In genomic region chr2:46666044-46666662, GRCh38 we compare ENCODE assay signal across 17 cellular contexts. TPM values are rescaled to one million over a fixed set of nuclear protein-coding genes. Genes with fewer than 3 reads are reported as not detected.
A peak's percentile ranks its signal among the peaks of the same experiment; 100 is the strongest.
DNase-seq lines count a peak whose midpoint lies in the region; ATAC-seq and TF ChIP-seq lines count a peak whose summit lies in the region.
"Had no signal": no experiment of that assay in that cellular context is flagged by ENCODE, and none has a peak within 500 bp of the region (broad histone marks: within the 10 kb centered on the region; RNA-seq: fewer than 3 reads in every experiment).

No MANE protein-coding gene starts in this region.

- H3K36me3 ChIP-seq in heart right ventricle (no peaks in the 10 kb centered on the region), osteoblast (ENCODE audit: insufficient read depth, low read length) (no peaks in the 10 kb centered on the region)

- H3K4me1 ChIP-seq in heart right ventricle (peaks cover 0 to 55% (median 34%) of the 10 kb centered on the region in 9 donors), osteoblast (ENCODE audit: insufficient read depth, low read length) (peaks cover 29% of the 10 kb centered on the region)

- no peak overlapping the region for H2AFZ ChIP-seq in osteoblast (ENCODE audit: low read length)

- CTCF ChIA-PET in activated CD8-positive, alpha-beta T cell treated with anti-CD3 and anti-CD28 coated beads, Interleukin-2, amount 10 ng/mL, durations not matched to agents 7 days and 5 days (lab: Charles Lee): no interaction called here

- POLR2A ChIA-PET in activated CD8-positive, alpha-beta T cell treated with anti-CD3 and anti-CD28 coated beads, Interleukin-2, amount 10 ng/mL, durations not matched to agents 7 days and 5 days (lab: Charles Lee): no interaction called here

- ATAC-seq in Right ventricle myocardium inferior: peak; percentile 90
- ATAC-seq in heart right ventricle: peak; percentile 56 to 87 (median 72)
- no peak for ATAC-seq in activated CD8-positive, alpha-beta T cell treated with anti-CD3 and anti-CD28 coated beads, Interleukin-2, amount 10 ng/mL, durations not matched to agents 7 days and 5 days
- no peak for ATAC-seq in activated CD4-positive, CD25-positive, alpha-beta regulatory T cell treated with anti-CD3 and anti-CD28 coated beads, Interleukin-2, amount 50 U/mL, for 24 hours
- ATAC-seq: activated T-helper 17 cell treated with anti-CD3 and anti-CD28 coated beads, Interleukin-2, amount 50 U/mL, for 72 hours; natural killer cell; Panc1 had no signal

- H3K27me3 Mint-ChIP-seq in activated CD8-positive, alpha-beta T cell treated with anti-CD3 and anti-CD28 coated beads, Interleukin-2, amount 10 ng/mL, durations not matched to agents 7 days and 5 days (ENCODE audit: low read depth): peaks cover 31% of the 10 kb centered on the region

- H3K36me3 Mint-ChIP-seq in activated CD8-positive, alpha-beta T cell treated with anti-CD3 and anti-CD28 coated beads, Interleukin-2, amount 10 ng/mL, durations not matched to agents 7 days and 5 days (ENCODE audit: low read depth): no peaks in the 10 kb centered on the region
- H3K36me3 Mint-ChIP-seq: natural killer cell had no signal

- no peaks in the 10 kb centered on the region for H3K27me3 ChIP-seq in heart right ventricle
- no peaks in the 10 kb centered on the region for H3K27me3 ChIP-seq in osteoblast (ENCODE audit: insufficient read depth, low read length)

- WGBS in heart right ventricle, 2 donors: 34 to 44% methylated on average over 14 of the region's 14 CpGs

- H3K4me1 Mint-ChIP-seq in activated CD8-positive, alpha-beta T cell treated with anti-CD3 and anti-CD28 coated beads, Interleukin-2, amount 10 ng/mL, durations not matched to agents 7 days and 5 days (ENCODE audit: low read depth): no peaks in the 10 kb centered on the region
- H3K4me1 Mint-ChIP-seq: activated T-helper 17 cell treated with anti-CD3 and anti-CD28 coated beads, Interleukin-2, amount 50 U/mL, for 72 hours; natural killer cell had no signal

- no peaks in the 10 kb centered on the region for H3K79me2 ChIP-seq in osteoblast (ENCODE audit: insufficient read depth, low read length)

- H3K4me2 ChIP-seq in osteoblast (ENCODE audit: insufficient read depth, low read length): no peak overlapping the region

- no peak overlapping the region for H3K4me3 Mint-ChIP-seq in activated CD8-positive, alpha-beta T cell treated with anti-CD3 and anti-CD28 coated beads, Interleukin-2, amount 10 ng/mL, durations not matched to agents 7 days and 5 days
- H3K4me3 Mint-ChIP-seq: activated T-helper 17 cell treated with anti-CD3 and anti-CD28 coated beads, Interleukin-2, amount 50 U/mL, for 72 hours; natural killer cell had no signal

- TF ChIP-seq CTCF in heart right ventricle (IDR thresholded peaks at IDR 0.05) (no peak), osteoblast (IDR thresholded peaks at IDR 0.05; ENCODE audit: extremely low read depth, low read depth, low read length) (no peak)

- H4K20me1 ChIP-seq in osteoblast (ENCODE audit: insufficient read depth, low read length): no peaks in the 10 kb centered on the region

- DNase-seq in Right ventricle myocardium inferior (ENCODE audit: missing footprints) (peak; percentile 89), cardiac septum (ENCODE audit: low spot score) (no peak), heart right ventricle (peak; percentile 77 to 85), osteoblast (ENCODE audit: insufficient read length, low spot score, missing footprints) (peak; percentile 67), hepatic stellate cell (ENCODE audit: low spot score) (no peak)
- no peak for DNase-seq in activated CD8-positive, alpha-beta T cell treated with anti-CD3 and anti-CD28 coated beads, Interleukin-2, amount 10 ng/mL, durations not matched to agents 7 days and 5 days
- no peak for DNase-seq in activated CD4-positive, alpha-beta T cell treated with anti-CD3 and anti-CD28 coated beads, Interleukin-2, amount 50 U/mL, for 1 hour
- DNase-seq: 8988T; activated CD4-positive, alpha-beta T cell treated with anti-CD3 and anti-CD28 coated beads, Interleukin-2, amount 50 U/mL, for 48 hours; amygdala; DND-41; natural killer cell; NCI-H146 had no signal

- H3K9me3 Mint-ChIP-seq in activated CD8-positive, alpha-beta T cell treated with anti-CD3 and anti-CD28 coated beads, Interleukin-2, amount 10 ng/mL, durations not matched to agents 7 days and 5 days (ENCODE audit: insufficient read depth): no peaks in the 10 kb centered on the region
- H3K9me3 Mint-ChIP-seq: activated T-helper 17 cell treated with anti-CD3 and anti-CD28 coated beads, Interleukin-2, amount 50 U/mL, for 72 hours; natural killer cell had no signal

- H3K27ac ChIP-seq in heart right ventricle: peak overlapping the region in 4 of 10 donors; percentile 38 to 73 (median 59)
- no peak overlapping the region for H3K27ac ChIP-seq in osteoblast (ENCODE audit: low read depth, low read length)
- H3K27ac ChIP-seq: epithelial cell of prostate had no signal

- intact Hi-C loops in Right ventricle myocardium inferior (cut with DNase I) (no loop called here), cardiac septum (cut with DNase I) (no loop called here), heart right ventricle (cut with DNase I) (loop anchor here in 2 of 10 donors (10.0 kb wide), 1 partner anchor 109 kb away; no protein-coding TSS in a partner anchor)

- no peak overlapping the region for H3K4me3 ChIP-seq in heart right ventricle
- H3K4me3 ChIP-seq in osteoblast (ENCODE audit: insufficient read depth, low read length): no peak overlapping the region

- no peak overlapping the region for H3K27ac Mint-ChIP-seq in activated CD8-positive, alpha-beta T cell treated with anti-CD3 and anti-CD28 coated beads, Interleukin-2, amount 10 ng/mL, durations not matched to agents 7 days and 5 days
- H3K27ac Mint-ChIP-seq: activated T-helper 17 cell treated with anti-CD3 and anti-CD28 coated beads, Interleukin-2, amount 50 U/mL, for 72 hours; natural killer cell had no signal

- no peaks in the 10 kb centered on the region for H3K9me3 ChIP-seq in heart right ventricle
- no peaks in the 10 kb centered on the region for H3K9me3 ChIP-seq in osteoblast (ENCODE audit: low read depth, low read length)

RNA-seq across cellular contexts. Expression of gene SOCS5, which starts 32.9 kb away (rescaled TPM):
- total RNA-seq in Right ventricle myocardium inferior: 18.2 TPM
- 25.3 TPM for total RNA-seq in cardiac septum
- total RNA-seq in heart right ventricle: 10 to 100 TPM; 17.8 to 25.5 (median 20.3) TPM
- polyA plus RNA-seq in heart right ventricle: 10 to 100 TPM in 1 of 2 donors, 1 to 10 TPM in 1; 9.4 to 14.2 TPM
- 124 and 136 TPM in 2 replicates for total RNA-seq in osteoblast
- 1 to 10 TPM; 5.8 to 6.7 TPM for total RNA-seq in activated CD8-positive, alpha-beta T cell treated with anti-CD3 and anti-CD28 coated beads, Interleukin-2, amount 10 ng/mL, durations not matched to agents 7 days and 5 days

RNA-seq across cellular contexts. Expression of gene CRIPT, which starts 49.1 kb away (rescaled TPM):
- total RNA-seq in Right ventricle myocardium inferior (19.8 TPM), cardiac septum (15.8 TPM), heart right ventricle (10 to 100 TPM; 18.3 to 22.0 (median 20.2) TPM), osteoblast (28.6 and 29.2 TPM in 2 replicates)
- polyA plus RNA-seq in heart right ventricle: 10 to 100 TPM; 12.4 to 18.0 TPM
- total RNA-seq in activated CD8-positive, alpha-beta T cell treated with anti-CD3 and anti-CD28 coated beads, Interleukin-2, amount 10 ng/mL, durations not matched to agents 7 days and 5 days: 1 to 10 TPM; 8.1 to 8.8 TPM

RNA-seq across cellular contexts. Expression of gene PIGF, which starts 49.3 kb away (rescaled TPM):
- total RNA-seq in Right ventricle myocardium inferior (10.5 TPM), cardiac septum (10.9 TPM), heart right ventricle (10 to 100 TPM in 6 of 10 donors, 1 to 10 TPM in 4; 7.5 to 13.7 (median 10.1) TPM), osteoblast (16.5 and 16.6 TPM in 2 replicates)
- polyA plus RNA-seq in heart right ventricle: 10 to 100 TPM in 1 of 2 donors, 1 to 10 TPM in 1; 8.3 to 12.3 TPM
- 10 to 100 TPM; 20.4 to 22.1 TPM for total RNA-seq in activated CD8-positive, alpha-beta T cell treated with anti-CD3 and anti-CD28 coated beads, Interleukin-2, amount 10 ng/mL, durations not matched to agents 7 days and 5 days

Comparison
In these comparisons a context has a peak if more than half of its experiments do, and no peak if none do; other contexts are left out.
1. DNase-seq: peak in Right ventricle myocardium inferior (single experiment), heart right ventricle (2 of 2) and osteoblast (single experiment); none in cardiac septum (single experiment), activated CD8-positive, alpha-beta T cell treated with anti-CD3 and anti-CD28 coated beads, Interleukin-2, amount 10 ng/mL, durations not matched to agents 7 days and 5 days (single experiment), activated CD4-positive, alpha-beta T cell treated with anti-CD3 and anti-CD28 coated beads, Interleukin-2, amount 50 U/mL, for 1 hour (single experiment) and hepatic stellate cell (single experiment).
2. ATAC-seq: peak in Right ventricle myocardium inferior (single experiment) and heart right ventricle (8 of 8); none in activated CD8-positive, alpha-beta T cell treated with anti-CD3 and anti-CD28 coated beads, Interleukin-2, amount 10 ng/mL, durations not matched to agents 7 days and 5 days (single experiment) and activated CD4-positive, CD25-positive, alpha-beta regulatory T cell treated with anti-CD3 and anti-CD28 coated beads, Interleukin-2, amount 50 U/mL, for 24 hours (0 of 2).